In genomic region chr11:61332823-61333637, GRCh38 we compare ENCODE assay signal across 8 cellular contexts. TPM values are rescaled to one million over a fixed set of nuclear protein-coding genes. Genes with fewer than 3 reads are reported as not detected.
DNase-seq lines count a peak whose midpoint lies in the region; ATAC-seq and TF ChIP-seq lines count a peak whose summit lies in the region.

Gene DDB1, minus strand, starts transcription at chr11:61333105. Its CDS starts 137 bp downstream, at chr11:61332968.
Gene TKFC, plus strand, starts transcription at chr11:61333228. Its CDS starts 1,501 bp downstream, at chr11:61334729.

- peaks cover 0 to 19% of the 10 kb centered on the region in 2 donors for H3K36me3 ChIP-seq in left lung

- H3K4me1 Mint-ChIP-seq in dendritic cell treated with granulocyte-macrophage colony-stimulating factor and Interleukin-4, amounts not matched to agents 40 ng/mL and 50 ng/mL, for 4 days (ENCODE audit: low read depth), result peaks cover 47% of the 10 kb centered on the region

- DNase-seq in NCI-H774 (lab: John Stamatoyannopoulos, UW) (peak; percentile 96), left lung (peak; percentile 96 to 99)
- peak; percentile 95 to 96 for DNase-seq in activated CD4-positive, alpha-beta T cell treated with anti-CD3 and anti-CD28 coated beads, Interleukin-2, amount 50 U/mL, for 4 hours
- peak; percentile 96 for DNase-seq in stimulated activated CD4-positive, alpha-beta T cell treated with anti-CD3 and anti-CD28 coated beads, Interleukin-2, amount 100 ng/mL, for 4 hours (ENCODE audit: low read depth)

- no peaks in the 10 kb centered on the region for H3K9me3 Mint-ChIP-seq in dendritic cell treated with granulocyte-macrophage colony-stimulating factor and Interleukin-4, amounts not matched to agents 40 ng/mL and 50 ng/mL, for 4 days

- peak within 1 kb of the TSS; percentile 87 for H3K4me3 Mint-ChIP-seq in dendritic cell treated with granulocyte-macrophage colony-stimulating factor and Interleukin-4, amounts not matched to agents 40 ng/mL and 50 ng/mL, for 4 days

- H3K9me3 ChIP-seq in left lung, result no peaks in the 10 kb centered on the region

- peaks cover 6 to 42% of the 10 kb centered on the region in 2 donors for H3K4me1 ChIP-seq in left lung

- H3K4me3 ChIP-seq in left lung, result peak within 1 kb of the TSS; percentile 97 to 100

- H3K27me3 ChIP-seq in left lung, result no peaks in the 10 kb centered on the region

- no peaks in the 10 kb centered on the region for H3K27me3 Mint-ChIP-seq in dendritic cell treated with granulocyte-macrophage colony-stimulating factor and Interleukin-4, amounts not matched to agents 40 ng/mL and 50 ng/mL, for 4 days

- intact Hi-C loops in dendritic cell treated with granulocyte-macrophage colony-stimulating factor and Interleukin-4, amounts not matched to agents 40 ng/mL and 50 ng/mL, for 4 days (cut with micrococcal nuclease), result loop anchor here (1.0 to 10.0 kb wide), 2 partner anchors 28 to 78 kb away; partner anchors contain the start of gene CYB561A3
- intact Hi-C loops in left lung (cut with DNase I), result loop anchor here in 1 of 2 donors (5.0 kb wide), 1 partner anchor 34 kb away; no protein-coding TSS in a partner anchor

- peak within 1 kb of the TSS; percentile 94 for H3K27ac ChIP-seq in C4-2B
- peak within 1 kb of the TSS; percentile 84 to 91 for H3K27ac ChIP-seq in left lung

- H3K27ac Mint-ChIP-seq in dendritic cell treated with granulocyte-macrophage colony-stimulating factor and Interleukin-4, amounts not matched to agents 40 ng/mL and 50 ng/mL, for 4 days, result peak within 1 kb of the TSS; percentile 83

- peaks cover 54% of the 10 kb centered on the region for H3K36me3 Mint-ChIP-seq in dendritic cell treated with granulocyte-macrophage colony-stimulating factor and Interleukin-4, amounts not matched to agents 40 ng/mL and 50 ng/mL, for 4 days (ENCODE audit: low read depth)

- no peak for TF ChIP-seq CTCF in C4-2B (conservative IDR thresholded peaks at IDR 0.05)
- no peak for TF ChIP-seq CTCF in left lung (IDR thresholded peaks at IDR 0.05)

- ATAC-seq in GM19397 (IDR thresholded peaks at IDR 0.05; ENCODE audit: unreplicated experiment) (peak; percentile 93), HG03565 (IDR thresholded peaks at IDR 0.05; ENCODE audit: unreplicated experiment) (peak; percentile 86), left lung (peak; percentile 97)

RNA-seq across cellular contexts. Expression of gene DDB1, which starts in this region (rescaled TPM):
- 100 to 1,000 TPM; 140 to 163 TPM for total RNA-seq in left lung

RNA-seq across cellular contexts. Expression of gene TKFC, which starts in this region (rescaled TPM):
- 10 to 100 TPM; 48.1 to 48.5 TPM for total RNA-seq in left lung

Comparison
In these comparisons a context has a peak if more than half of its experiments do, and no peak if none do; other contexts are left out.
1. Peak in every context shown above with its lines: DNase-seq, ATAC-seq, H3K4me3 ChIP-seq and H3K27ac ChIP-seq.